In the genomic region with DNA sequence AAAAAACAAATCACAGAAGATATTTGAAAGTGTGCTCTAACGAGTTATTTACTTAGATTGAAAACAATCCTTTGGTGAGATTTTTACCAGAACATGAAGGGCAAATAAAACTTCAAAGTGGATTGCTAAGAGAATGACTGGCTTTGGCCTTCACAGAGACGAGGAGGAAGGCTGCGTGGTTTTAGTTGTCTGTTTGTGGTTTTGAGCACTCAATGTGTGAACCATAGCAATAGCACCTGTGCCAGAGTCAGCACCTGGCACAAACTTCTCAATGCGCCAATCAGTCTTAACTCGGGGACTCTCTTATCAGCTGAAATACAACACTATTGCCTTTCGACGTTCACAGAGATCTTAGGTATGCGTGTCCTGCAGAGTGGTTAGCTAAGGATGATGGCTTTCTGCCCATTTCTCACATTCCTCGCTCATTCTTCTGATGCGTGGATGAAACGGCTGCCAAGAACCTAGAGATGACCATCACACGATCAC, we compare ENCODE assay signal across 8 cellular contexts.
DNase-seq lines count a peak whose midpoint lies in the region; ATAC-seq and TF ChIP-seq lines count a peak whose summit lies in the region.

No MANE protein-coding gene starts in this region.

- BruUV-seq in Calu3 (replicated peaks; lab: Mats Ljungman, UMichigan): no TSS peak

- H3K27ac Mint-ChIP-seq in Calu3 (ENCODE audit: unreplicated experiment): peak overlapping the region; percentile 96
- H3K27ac Mint-ChIP-seq in IgD-negative memory B cell: peak overlapping the region; percentile 97 to 100 (median 97)

- H3K4me1 Mint-ChIP-seq in Calu3 (ENCODE audit: low read depth, unreplicated experiment): peaks cover 61% of the 10 kb centered on the region
- peaks cover 47 to 72% (median 61%) of the 10 kb centered on the region in 3 donors for H3K4me1 Mint-ChIP-seq in IgD-negative memory B cell
- peaks cover 88% of the 10 kb centered on the region for H3K4me1 Mint-ChIP-seq in activated T-cell treated with anti-CD3 and anti-CD28 coated beads, Interleukin-2, amount 50 U/mL, for 4 hours (ENCODE audit: low read depth)

- no peak for DNase-seq in Calu3
- peak; percentile 51 for DNase-seq in activated T-cell treated with anti-CD3 and anti-CD28 coated beads, Interleukin-2, amount 50 U/mL, for 4 hours
- DNase-seq in left colon: no peak
- no peak for DNase-seq in left lobe of liver (ENCODE audit: low spot score)
- no peak for DNase-seq in anterior cingulate cortex (lab: John Stamatoyannopoulos, UW)
- DNase-seq in HCEC 1CT: no peak

- peak; percentile 46 for ATAC-seq in GM21367 (IDR thresholded peaks at IDR 0.05; ENCODE audit: unreplicated experiment)
- peak; percentile 54 to 68 for ATAC-seq in activated T-cell treated with anti-CD3 and anti-CD28 coated beads, Interleukin-2, amount 50 U/mL, for 4 hours
- ATAC-seq in left colon: peak; percentile 15
- ATAC-seq in left lobe of liver: no peak

- no peak for TF ChIP-seq CTCF in Calu3 (IDR thresholded peaks at IDR 0.05; ENCODE audit: unreplicated experiment)

- H3K4me3 Mint-ChIP-seq in Calu3 (ENCODE audit: low read depth, unreplicated experiment): no peak overlapping the region
- peak overlapping the region; percentile 58 to 93 (median 83) for H3K4me3 Mint-ChIP-seq in IgD-negative memory B cell
- H3K4me3 Mint-ChIP-seq in activated T-cell treated with anti-CD3 and anti-CD28 coated beads, Interleukin-2, amount 50 U/mL, for 4 hours: peak overlapping the region; percentile 61

- H3K9me3 Mint-ChIP-seq in Calu3 (ENCODE audit: low read depth, unreplicated experiment) (peaks cover 9% of the 10 kb centered on the region), IgD-negative memory B cell (peaks cover 0 to 2% (median 0%) of the 10 kb centered on the region in 3 donors)
- H3K9me3 Mint-ChIP-seq in activated T-cell treated with anti-CD3 and anti-CD28 coated beads, Interleukin-2, amount 50 U/mL, for 4 hours: no peaks in the 10 kb centered on the region

- H3K27me3 Mint-ChIP-seq in Calu3 (ENCODE audit: unreplicated experiment) (no peaks in the 10 kb centered on the region), IgD-negative memory B cell (no peaks in the 10 kb centered on the region)
- no peaks in the 10 kb centered on the region for H3K27me3 Mint-ChIP-seq in activated T-cell treated with anti-CD3 and anti-CD28 coated beads, Interleukin-2, amount 50 U/mL, for 4 hours (ENCODE audit: low read depth)

- H3K36me3 Mint-ChIP-seq in Calu3 (ENCODE audit: insufficient read depth, unreplicated experiment): peaks cover 85% of the 10 kb centered on the region
- peaks cover 7% of the 10 kb centered on the region for H3K36me3 Mint-ChIP-seq in IgD-negative memory B cell
- peaks cover 32% of the 10 kb centered on the region for H3K36me3 Mint-ChIP-seq in activated T-cell treated with anti-CD3 and anti-CD28 coated beads, Interleukin-2, amount 50 U/mL, for 4 hours (ENCODE audit: insufficient read depth)

- CTCF ChIA-PET in Calu3 (lab: Charles Lee): interaction anchor here (1.5 to 1.7 kb wide), 2 partner anchors 8 to 17 kb away, joined by 3 to 4 read pairs; no protein-coding TSS in a partner anchor

- intact Hi-C loops in Calu3 (cut with micrococcal nuclease; ENCODE audit: unreplicated experiment) (no loop called here), left colon (cut with DNase I, micrococcal nuclease) (no loop called here)
